Comparison of ENCODE assay signal across 8 cellular contexts in the genomic region with DNA sequence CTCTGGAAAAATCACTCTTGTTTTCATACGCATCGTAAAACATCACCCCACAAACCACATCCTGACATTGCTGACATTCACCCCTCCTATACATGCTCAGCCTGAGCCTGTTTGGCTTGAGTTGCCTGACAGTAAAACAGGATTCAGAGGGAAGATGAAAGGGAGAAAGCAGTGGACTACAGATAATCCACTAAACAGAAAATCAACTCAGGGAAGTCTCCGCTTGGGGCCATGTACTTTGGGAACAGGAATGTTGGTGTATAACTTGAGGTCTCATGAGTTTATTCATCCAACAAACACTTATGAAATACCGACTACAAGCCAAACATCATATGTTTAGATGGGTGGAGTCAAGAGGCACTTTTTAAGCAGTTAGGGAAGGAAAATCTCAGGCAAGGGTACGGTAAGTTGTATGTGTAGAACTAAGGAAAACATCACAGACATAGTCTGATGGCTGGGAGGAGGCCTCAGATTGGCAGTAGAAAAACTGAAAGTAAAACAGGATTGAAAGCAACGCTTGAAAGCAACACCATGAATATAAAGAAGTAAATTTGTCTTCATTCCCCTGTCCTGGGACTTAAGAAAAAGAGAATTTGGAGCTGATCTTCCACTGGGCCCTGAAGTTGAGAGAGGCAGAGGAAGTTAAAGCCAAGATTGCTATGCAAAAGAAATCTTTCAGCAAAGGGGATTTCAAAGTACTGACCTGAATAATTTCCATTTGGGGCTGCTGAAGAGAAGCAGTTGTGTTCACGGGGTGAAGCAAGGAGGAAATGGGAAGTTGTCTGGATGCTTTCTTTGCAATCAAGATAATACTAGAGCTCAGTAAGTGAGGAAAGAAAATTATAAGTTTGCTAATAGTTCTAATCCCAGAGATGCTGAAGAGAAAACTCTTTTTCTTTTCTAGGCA. TPM values are rescaled to one million over a fixed set of nuclear protein-coding genes. Genes with fewer than 3 reads are reported as not detected.
DNase-seq lines count a peak whose midpoint lies in the region; ATAC-seq, FAIRE-seq and TF ChIP-seq lines count a peak whose summit lies in the region.

No MANE protein-coding gene starts in this region.

- ATAC-seq in GM21717 (IDR thresholded peaks at IDR 0.05; ENCODE audit: unreplicated experiment), result peak; percentile 90
- ATAC-seq in Right ventricle myocardium superior (ENCODE audit: poor library complexity), result peak; percentile 45

- DNase-seq in ELR (ENCODE audit: low read depth) (peak; percentile 87), LHCN-M2 (ENCODE audit: low read depth) (peak; percentile 86), activated T-cell treated with anti-CD3 and anti-CD28 coated beads for 1 hour (ENCODE audit: low read depth) (peak; percentile 19), Right ventricle myocardium superior (no peak), NCI-H2107 treated with DMSO at 0.1 percent for 48 hours (lab: John Stamatoyannopoulos, UW; ENCODE audit: unreplicated experiment) (no peak), D721Med (ENCODE audit: insufficient read length, low spot score) (no peak)
- peak in 2 of 3 experiments; percentile 9 to 24 for DNase-seq in stimulated activated CD4-positive, alpha-beta T cell treated with anti-CD3 and anti-CD28 coated beads, TNF-alpha, amount 100 ng/mL, for 4 hours (ENCODE audit: low read depth in 3 of 3)

- no peak for FAIRE-seq in D721Med (lab: Jason Lieb, UNC)

- intact Hi-C loops in Right ventricle myocardium superior (cut with DNase I), result no loop called here

- TF ChIP-seq CTCF in D721Med (IDR thresholded peaks at IDR 0.05; ENCODE audit: insufficient read depth, missing control alignments), result no peak

RNA-seq across cellular contexts. Expression of gene PDE7B, which starts 28.8 kb away (rescaled TPM):
- total RNA-seq in LHCN-M2 (2014; rRNA removed), result 1.2 and 1.5 TPM in 2 replicates
- polyA plus RNA-seq in LHCN-M2 (2012), result 0.15 TPM
- total RNA-seq in Right ventricle myocardium superior, result 18.6 TPM

Comparison
In these comparisons a context has a peak if more than half of its experiments do, and no peak if none do; other contexts are left out.
1. DNase-seq: peak in ELR (single experiment), LHCN-M2 (single experiment), activated T-cell treated with anti-CD3 and anti-CD28 coated beads for 1 hour (single experiment) and stimulated activated CD4-positive, alpha-beta T cell treated with anti-CD3 and anti-CD28 coated beads, TNF-alpha, amount 100 ng/mL, for 4 hours (2 of 3); none in Right ventricle myocardium superior (single experiment), NCI-H2107 treated with DMSO at 0.1 percent for 48 hours (single experiment) and D721Med (single experiment).